In genomic region chr10:117448840-117449239, GRCh38 we compare ENCODE assay signal across 21 cellular contexts.
DNase-seq lines count a peak whose midpoint lies in the region; ATAC-seq, FAIRE-seq and TF ChIP-seq lines count a peak whose summit lies in the region.
"Had no signal": no experiment of that assay in that cellular context is flagged by ENCODE, and none has a peak within 500 bp of the region (broad histone marks: within the 10 kb centered on the region; RNA-seq: fewer than 3 reads in every experiment).

No MANE protein-coding gene starts in this region.

- POLR2A ChIA-PET in HepG2 (lab: Yijun Ruan, JAX), result no interaction called here

- H3K27ac ChIP-seq in HepG2 (ENCODE audit: extremely low read length, insufficient read depth, low read length), result no peak overlapping the region
- no peak overlapping the region for H3K27ac ChIP-seq in right lobe of liver
- peak overlapping the region in 1 of 4 donors; percentile 28 for H3K27ac ChIP-seq in pancreas
- no peak overlapping the region for H3K27ac ChIP-seq in right atrium auricular region
- H3K27ac ChIP-seq: Peyer's patch, SJSA1 had no signal

- no peak for TF ChIP-seq RAD21 in HepG2 (CRISPR knock-in tag; IDR thresholded peaks at IDR 0.05)

- no peak for DNase-seq in HepG2 (ENCODE audit: low spot score)
- DNase-seq in right lobe of liver, result no peak
- DNase-seq in globus pallidus (ENCODE audit: low spot score), result peak; percentile 16
- peak in 1 of 6 donors; percentile 16 for DNase-seq in pancreas
- DNase-seq in activated effector memory CD4-positive, alpha-beta T cell treated with anti-CD3 and anti-CD28 coated beads, Interleukin-2, amount 50 U/mL, for 16 hours, result no peak
- no peak for DNase-seq in right atrium auricular region (ENCODE audit: low spot score)
- DNase-seq: 8988T; CD8-positive, alpha-beta memory T cell; EL; GF-D8; NCI-H1092; NCI-H1436; NCI-H2029 treated with DMSO at 0.1 percent for 48 hours; NCI-H345; NCI-H524; NCI-H82 had no signal

- no peak overlapping the region for H2AFZ ChIP-seq in HepG2 (ENCODE audit: low read length)

- intact Hi-C loops in HepG2 (cut with micrococcal nuclease; ENCODE audit: unreplicated experiment) (loop anchor here (1.0 kb wide), 2 partner anchors 222 to 233 kb away; no protein-coding TSS in a partner anchor), right lobe of liver (cut with DNase I) (loop anchor here in 1 of 2 donors (10.0 kb wide), 1 partner anchor 234 kb away; no protein-coding TSS in a partner anchor), pancreas (cut with DNase I) (loop anchor here in 1 of 3 donors (10.0 kb wide), 1 partner anchor 224 kb away; no protein-coding TSS in a partner anchor)

- TF ChIP-seq CTCF in HepG2 (CRISPR knock-in tag; IDR thresholded peaks at IDR 0.05) (no peak), right lobe of liver (IDR thresholded peaks at IDR 0.05) (no peak), pancreas (IDR thresholded peaks at IDR 0.05) (no peak), right atrium auricular region (IDR thresholded peaks at IDR 0.05) (no peak)

- in situ Hi-C loops in HepG2 (cut with HindIII; ENCODE audit: extremely low pct_ligation_motif_present, low pct_unique_long_range_greater_than_20kb), result loop anchor here (10.0 kb wide), 1 partner anchor 224 kb away; no protein-coding TSS in a partner anchor

- no peak for FAIRE-seq in HepG2 (lab: Jason Lieb, UNC)
- no peak for FAIRE-seq in pancreas (lab: Jason Lieb, UNC)
- FAIRE-seq: H1 had no signal

- WGBS in HepG2 (ENCODE audit: low lambda C conversion rate), result 14% methylated on average over 4 of the region's 5 CpGs
- 33% methylated on average over 2 of the region's 5 CpGs for WGBS in right lobe of liver (ENCODE audit: insufficient coverage, low coverage, low lambda C conversion rate, missing lambda C conversion rate)
- WGBS in pancreas, 2 donors, result 24 to 30% methylated on average over 5 of the region's 5 CpGs

- CTCF ChIA-PET in HepG2 (lab: Yijun Ruan, JAX; ENCODE audit: low intra/inter-chr PET ratio, low total read pairs), result interaction anchor here (1.3 to 2.7 kb wide), 2 partner anchors 222 to 232 kb away, joined by 5 to 32 read pairs; no protein-coding TSS in a partner anchor

- H3K36me3 ChIP-seq in HepG2 (replicated peaks in 1 of 2; ENCODE audit: control insufficient read depth in 1 of 2, insufficient read depth in 2 of 2, low read length in 2 of 2) (no peaks in the 10 kb centered on the region), right lobe of liver (no peaks in the 10 kb centered on the region), pancreas (no peaks in the 10 kb centered on the region), right atrium auricular region (no peaks in the 10 kb centered on the region)
- H3K36me3 ChIP-seq: Peyer's patch, SJSA1 had no signal

- H3K27me3 ChIP-seq in HepG2 (ENCODE audit: control insufficient read depth in 1 of 2, insufficient read depth in 2 of 2, low read length in 2 of 2) (no peaks in the 10 kb centered on the region), right lobe of liver (no peaks in the 10 kb centered on the region), pancreas (no peaks in the 10 kb centered on the region), right atrium auricular region (no peaks in the 10 kb centered on the region)
- H3K27me3 ChIP-seq: Peyer's patch had no signal

- H3K4me3 ChIP-seq in HepG2 (replicated peaks in 1 of 3; ENCODE audit: insufficient read depth in 1 of 3, low read depth in 2 of 3, low read length in 3 of 3) (peak overlapping the region in 1 of 3 experiments; percentile 12; a peak in 1 of 6 replicates), right lobe of liver (no peak overlapping the region), pancreas (no peak overlapping the region), right atrium auricular region (no peak overlapping the region)
- H3K4me3 ChIP-seq: Peyer's patch, SJSA1 had no signal

- H3K9ac ChIP-seq in HepG2 (ENCODE audit: insufficient read depth, low read depth, low read length), result no peak overlapping the region

- TF ChIP-seq EP300 in HepG2 (IDR thresholded peaks at IDR 0.05; ENCODE audit: low read depth in 2 of 2, low read length in 2 of 2) (no peak), HepG2 (CRISPR knock-in tag; IDR thresholded peaks at IDR 0.05; ENCODE audit: borderline replicate concordance) (no peak)

- BruUV-seq in HepG2 (replicated peaks; lab: Mats Ljungman, UMichigan), result no TSS peak

- H3K79me2 ChIP-seq in HepG2 (ENCODE audit: insufficient read depth, low read length), result no peaks in the 10 kb centered on the region

- no peak for TF ChIP-seq POLR2A in HepG2 (IDR thresholded peaks at IDR 0.05; ENCODE audit: insufficient read depth in 1 of 2, low read depth in 2 of 2, low read length in 2 of 2)
- TF ChIP-seq POLR2A in right lobe of liver (IDR thresholded peaks at IDR 0.05), result no peak

- H4K20me1 ChIP-seq in HepG2 (ENCODE audit: insufficient read depth, low read length), result no peaks in the 10 kb centered on the region

- H3K4me1 ChIP-seq in HepG2 (ENCODE audit: insufficient read depth, low read length) (peaks cover 17% of the 10 kb centered on the region), right lobe of liver (no peaks in the 10 kb centered on the region), pancreas (no peaks in the 10 kb centered on the region), right atrium auricular region (no peaks in the 10 kb centered on the region)
- H3K4me1 ChIP-seq: Peyer's patch, SJSA1 had no signal

- H3K9me3 ChIP-seq in HepG2 (ENCODE audit: low read length) (peaks cover 9% of the 10 kb centered on the region; the same call in 1 of the 2 replicates), right lobe of liver (no peaks in the 10 kb centered on the region), pancreas (no peaks in the 10 kb centered on the region), right atrium auricular region (no peaks in the 10 kb centered on the region)

- ATAC-seq in HepG2, result peak; percentile 61
- ATAC-seq in right lobe of liver, result no peak
- ATAC-seq in pancreas, result peak in 3 of 4 donors; percentile 24 to 70 (median 51)
- no peak for ATAC-seq in HG03378 (IDR thresholded peaks at IDR 0.05; ENCODE audit: unreplicated experiment)
- no peak for ATAC-seq in HG03196 (IDR thresholded peaks at IDR 0.05; ENCODE audit: unreplicated experiment)

- peak overlapping the region; percentile 32 for H3K4me2 ChIP-seq in HepG2 (ENCODE audit: low read depth, low read length)

TF ChIP-seq in HepG2, 621 proteins besides CTCF, POLR2A, EP300 and RAD21:
- no peak for TF ChIP-seq TBL1XR1 (IDR thresholded peaks at IDR 0.05; ENCODE audit: borderline replicate concordance, low read length, partially characterized antibody)
- no peak for TF ChIP-seq ZNF614 (CRISPR knock-in tag; IDR thresholded peaks at IDR 0.05; ENCODE audit: borderline replicate concordance)
- no peak for TF ChIP-seq GABPA (IDR thresholded peaks at IDR 0.05; ENCODE audit: low read depth, low read length)
- no peak for TF ChIP-seq GABPA (CRISPR knock-in tag; IDR thresholded peaks at IDR 0.05; ENCODE audit: low read depth)
- no peak for TF ChIP-seq ZNF616 (CRISPR knock-in tag; IDR thresholded peaks at IDR 0.05; ENCODE audit: low read depth)
- TF ChIP-seq ZNF749 (CRISPR knock-in tag; IDR thresholded peaks at IDR 0.05; ENCODE audit: borderline replicate concordance), result no peak
- TF ChIP-seq NR0B2 (CRISPR knock-in tag; IDR thresholded peaks at IDR 0.05), result no peak
- TF ChIP-seq ZIK1 (CRISPR knock-in tag; IDR thresholded peaks at IDR 0.05; ENCODE audit: borderline replicate concordance, low read depth), result no peak
- no peak for TF ChIP-seq AHDC1 (CRISPR knock-in tag; IDR thresholded peaks at IDR 0.05; ENCODE audit: borderline replicate concordance)
- TF ChIP-seq ADNP (CRISPR knock-in tag; IDR thresholded peaks at IDR 0.05), result no peak
TF ChIP-seq in HepG2: peak in this region for 0.

Comparison
In these comparisons a context has a peak if more than half of its experiments do, and no peak if none do; other contexts are left out.
1. ATAC-seq: peak in HepG2 (single experiment) and pancreas (3 of 4); none in right lobe of liver (0 of 4), HG03378 (single experiment) and HG03196 (single experiment).